Comparison of ENCODE assay signal across 8 cellular contexts in genomic region chr6:142155895-142156757, GRCh38. TPM values are rescaled to one million over a fixed set of nuclear protein-coding genes. Genes with fewer than 3 reads are reported as not detected.
DNase-seq lines count a peak whose midpoint lies in the region; ATAC-seq and TF ChIP-seq lines count a peak whose summit lies in the region.

No MANE protein-coding gene starts in this region.

- no peaks in the 10 kb centered on the region for H3K9me3 ChIP-seq in CD8-positive, alpha-beta memory T cell (ENCODE audit: low read length)
- H3K9me3 ChIP-seq in breast epithelium: no peaks in the 10 kb centered on the region
- H3K9me3 ChIP-seq in lower lobe of right lung: no peaks in the 10 kb centered on the region

- ATAC-seq in GM21390 (IDR thresholded peaks at IDR 0.05; ENCODE audit: unreplicated experiment) (peak; percentile 48), lower lobe of right lung (peak; percentile 53 to 79)

- POLR2A ChIA-PET in CD8-positive, alpha-beta memory T cell (lab: Charles Lee): no interaction called here

- peak overlapping the region in 3 of 7 donors; percentile 19 to 78 (median 38) for H3K4me3 Mint-ChIP-seq in CD8-positive, alpha-beta memory T cell

- no peaks in the 10 kb centered on the region for H3K27me3 ChIP-seq in CD8-positive, alpha-beta memory T cell (ENCODE audit: insufficient read depth, low read length, poor library complexity, severe bottlenecking)
- H3K27me3 ChIP-seq in breast epithelium (no peaks in the 10 kb centered on the region), lower lobe of right lung (ENCODE audit: low read depth) (no peaks in the 10 kb centered on the region)

- TF ChIP-seq CTCF in NB4 (IDR thresholded peaks at IDR 0.05; ENCODE audit: low read depth, low read length): no peak
- TF ChIP-seq CTCF in breast epithelium (IDR thresholded peaks at IDR 0.05): peak in 2 of 3 donors; percentile 30 to 38
- peak; percentile 46 for TF ChIP-seq CTCF in lower lobe of right lung (IDR thresholded peaks at IDR 0.05)

- H3K27me3 Mint-ChIP-seq in CD8-positive, alpha-beta memory T cell: no peaks in the 10 kb centered on the region

- H3K27ac ChIP-seq in CD8-positive, alpha-beta memory T cell (ENCODE audit: low read depth, low read length): no peak overlapping the region
- H3K27ac ChIP-seq in breast epithelium (no peak overlapping the region), lower lobe of right lung (no peak overlapping the region)

- peaks cover 0 to 8% (median 0%) of the 10 kb centered on the region in 3 donors for H3K36me3 Mint-ChIP-seq in CD8-positive, alpha-beta memory T cell

- peak in 2 of 5 donors; percentile 3 to 29 for DNase-seq in CD8-positive, alpha-beta memory T cell
- DNase-seq in NB4 (ENCODE audit: low read depth) (peak; percentile 32), breast epithelium (ENCODE audit: low spot score in 2 of 2) (no peak), lower lobe of right lung (no peak)
- no peak for DNase-seq in stimulated activated CD4-positive, alpha-beta T cell treated with anti-CD3 and anti-CD28 coated beads, Interleukin-4, amount 100 ng/mL, for 24 hours
- no peak for DNase-seq in activated effector memory CD4-positive, alpha-beta T cell treated with Interleukin-2 at 50 U/mL for 16 hours
- no peak for DNase-seq in activated T-cell treated with anti-CD3 and anti-CD28 coated beads, Interleukin-2, amount 50 U/mL, for 1 hour

- TF ChIP-seq POLR2A in NB4 (IDR thresholded peaks at IDR 0.05; ENCODE audit: extremely low read depth, insufficient read length): no peak
- no peak for TF ChIP-seq POLR2A in breast epithelium (IDR thresholded peaks at IDR 0.05)

- peak overlapping the region; percentile 6 to 70 (median 43) for H3K27ac Mint-ChIP-seq in CD8-positive, alpha-beta memory T cell

- no peaks in the 10 kb centered on the region for H3K9me3 Mint-ChIP-seq in CD8-positive, alpha-beta memory T cell

- intact Hi-C loops in breast epithelium (cut with DNase I; ENCODE audit: low total_unique reads): no loop called here
- intact Hi-C loops in lower lobe of right lung (cut with DNase I): no loop called here

- CTCF ChIA-PET in CD8-positive, alpha-beta memory T cell (lab: Charles Lee): interaction anchor here (0.7 to 1.5 kb wide), 6 partner anchors 8 to 51 kb away, joined by 3 to 10 read pairs (median 3); partner anchors contain the start of genes NMBR and VTA1

- peaks cover 6% of the 10 kb centered on the region for H3K4me1 ChIP-seq in CD8-positive, alpha-beta memory T cell (ENCODE audit: insufficient read depth, low read length)
- peaks cover 0 to 3% of the 10 kb centered on the region in 2 donors for H3K4me1 ChIP-seq in breast epithelium
- H3K4me1 ChIP-seq in lower lobe of right lung: peaks cover 12% of the 10 kb centered on the region

- H3K36me3 ChIP-seq in CD8-positive, alpha-beta memory T cell (ENCODE audit: insufficient read depth, low read length): no peaks in the 10 kb centered on the region
- no peaks in the 10 kb centered on the region for H3K36me3 ChIP-seq in breast epithelium
- no peaks in the 10 kb centered on the region for H3K36me3 ChIP-seq in lower lobe of right lung

- H3K4me3 ChIP-seq in CD8-positive, alpha-beta memory T cell (ENCODE audit: low read length): no peak overlapping the region
- H3K4me3 ChIP-seq in NB4 (ENCODE audit: low read depth, low read length) (no peak overlapping the region), breast epithelium (no peak overlapping the region), lower lobe of right lung (no peak overlapping the region)

- H3K4me1 Mint-ChIP-seq in CD8-positive, alpha-beta memory T cell: peaks cover 51 to 87% (median 77%) of the 10 kb centered on the region in 3 donors

RNA-seq across cellular contexts. Expression of gene VTA1, which starts 9.1 kb away (rescaled TPM):
- 10 to 100 TPM; 63.8 to 66.5 TPM for total RNA-seq in CD8-positive, alpha-beta memory T cell
- 74.4 TPM for polyA plus RNA-seq in CD8-positive, alpha-beta memory T cell
- total RNA-seq in breast epithelium: 10 to 100 TPM; 31.8 to 58.8 (median 40.2) TPM
- 35.2 TPM for total RNA-seq in lower lobe of right lung

RNA-seq across cellular contexts. Expression of gene NMBR, which starts 9.2 kb away (rescaled TPM):
- total RNA-seq in CD8-positive, alpha-beta memory T cell: not detected
- not detected for polyA plus RNA-seq in CD8-positive, alpha-beta memory T cell
- total RNA-seq in breast epithelium: under 1 TPM in 1 of 3 donors, not detected in 2; 0.29 TPM
- not detected for total RNA-seq in lower lobe of right lung

RNA-seq across cellular contexts. Expression of gene GJE1, which starts 23.4 kb away (rescaled TPM):
- not detected for total RNA-seq in CD8-positive, alpha-beta memory T cell
- not detected for polyA plus RNA-seq in CD8-positive, alpha-beta memory T cell
- total RNA-seq in breast epithelium: not detected
- total RNA-seq in lower lobe of right lung: not detected
